In the genomic region with DNA sequence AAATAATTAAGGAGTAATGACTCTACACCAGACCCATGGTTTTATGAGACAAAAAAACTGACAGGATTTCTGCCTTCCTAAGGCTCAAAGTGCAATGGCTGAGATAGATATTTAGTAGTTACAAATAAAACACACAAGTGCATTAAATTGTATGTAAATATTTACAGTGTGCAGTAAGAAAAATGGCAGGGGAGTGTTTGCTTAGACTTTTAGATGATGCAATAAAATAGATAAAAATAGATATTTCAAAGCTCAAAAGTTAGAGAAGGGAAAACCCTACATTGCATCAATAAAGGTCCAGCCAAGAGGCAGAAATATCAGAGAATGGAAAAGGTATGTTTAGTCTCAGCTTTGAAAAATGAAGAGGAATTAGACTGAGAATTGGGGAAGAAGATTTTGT, we compare ENCODE assay signal across 13 cellular contexts.
A peak's percentile ranks its signal among the peaks of the same experiment; 100 is the strongest.
DNase-seq lines count a peak whose midpoint lies in the region; ATAC-seq, FAIRE-seq and TF ChIP-seq lines count a peak whose summit lies in the region.
"Had no signal": no experiment of that assay in that cellular context is flagged by ENCODE, and none has a peak within 500 bp of the region (broad histone marks: within the 10 kb centered on the region; RNA-seq: fewer than 3 reads in every experiment).

No MANE protein-coding gene starts in this region.

- H3K23ac ChIP-seq in H1 (ENCODE audit: insufficient read length): no peak overlapping the region

- H3K27me3 Mint-ChIP-seq in activated naive CD4-positive, alpha-beta T cell treated with anti-CD3 and anti-CD28 coated beads, Interleukin-2, amount 10 ng/mL, durations not matched to agents 7 days and 5 days: no peaks in the 10 kb centered on the region
- no peaks in the 10 kb centered on the region for H3K27me3 Mint-ChIP-seq in T-cell
- H3K27me3 Mint-ChIP-seq: activated CD4-positive, alpha-beta memory T cell treated with anti-CD3 and anti-CD28 coated beads, Interleukin-2, amount 10 ng/mL, durations not matched to agents 7 days and 5 days; stimulated activated naive B cell treated with anti-CD40 and anti-IgM and Interleukin-4, amounts not matched to agents 10 μg/mL and 1 μg/mL and 100 μg/mL, for 72 hours had no signal

- H3K18ac ChIP-seq in H1 (ENCODE audit: extremely low read depth, low read length): peak overlapping the region; percentile 75; the same call in 1 of the 2 replicates

- no peak overlapping the region for H4K8ac ChIP-seq in H1 (ENCODE audit: extremely low read depth, insufficient read depth, low read length)

- no peaks in the 10 kb centered on the region for H3K79me1 ChIP-seq in H1 (ENCODE audit: low read depth, low read length)

- no peaks in the 10 kb centered on the region for H3K23me2 ChIP-seq in H1 (ENCODE audit: low read depth, low read length)

- H3K4me2 ChIP-seq in H1 (ENCODE audit: insufficient read depth in 1 of 2, low read depth in 2 of 2, low read length in 2 of 2): no peak overlapping the region

- H3K56ac ChIP-seq in H1 (replicated peaks; ENCODE audit: insufficient read length, low read depth, low read length): no peak overlapping the region

- no peak overlapping the region for H2BK15ac ChIP-seq in H1 (ENCODE audit: low read length)

- CTCF ChIA-PET in activated naive CD4-positive, alpha-beta T cell treated with anti-CD3 and anti-CD28 coated beads, Interleukin-2, amount 10 ng/mL, durations not matched to agents 7 days and 5 days (lab: Charles Lee): interaction anchor here (1.0 to 2.2 kb wide), 4 partner anchors 9 to 222 kb away, joined by 3 to 8 read pairs (median 5); no protein-coding TSS in a partner anchor
- CTCF ChIA-PET in T-cell (lab: Charles Lee): no interaction called here
- CTCF ChIA-PET in H1 (lab: Charles Lee; ENCODE audit: partially characterized antibody): interaction anchor here (1.1 to 1.8 kb wide), 2 partner anchors 15 to 18 kb away, joined by 3 to 5 read pairs; no protein-coding TSS in a partner anchor

- no peak for TF ChIP-seq POLR2A in H1 (IDR thresholded peaks at IDR 0.05; ENCODE audit: control extremely low read depth in 1 of 2, low read depth in 2 of 2, low read length in 2 of 2)
- no peak for TF ChIP-seq POLR2A in transverse colon (IDR thresholded peaks at IDR 0.05)

- peaks cover 24% of the 10 kb centered on the region for H3K4me1 Mint-ChIP-seq in activated naive CD4-positive, alpha-beta T cell treated with anti-CD3 and anti-CD28 coated beads, Interleukin-2, amount 10 ng/mL, durations not matched to agents 7 days and 5 days
- H3K4me1 Mint-ChIP-seq in T-cell: peaks cover 24 to 32% (median 29%) of the 10 kb centered on the region in 3 donors

- peak overlapping the region; percentile 29 for H3K27ac Mint-ChIP-seq in activated naive CD4-positive, alpha-beta T cell treated with anti-CD3 and anti-CD28 coated beads, Interleukin-2, amount 10 ng/mL, durations not matched to agents 7 days and 5 days
- peak overlapping the region in 1 of 2 donors; percentile 72 for H3K27ac Mint-ChIP-seq in activated naive CD4-positive, alpha-beta T cell treated with anti-CD3 and anti-CD28 coated beads, Interleukin-2, amount 50 U/mL, for 72 hours
- peak overlapping the region; percentile 84 to 89 for H3K27ac Mint-ChIP-seq in T-cell
- H3K27ac Mint-ChIP-seq: HFFc6 had no signal

- intact Hi-C loops in transverse colon (cut with DNase I; ENCODE audit: low total_unique reads): loop anchor here (10.0 kb wide), 1 partner anchor 286 kb away; a partner anchor contains a TSS

- H3K9ac ChIP-seq in H1 (replicated peaks in 1 of 4; ENCODE audit: extremely low read depth in 1 of 4, low read depth in 3 of 4, low read length in 3 of 4): no peak overlapping the region

- H3K27me3 ChIP-seq in H1 (replicated peaks in 1 of 4; ENCODE audit: control insufficient read depth in 3 of 4, extremely low read depth in 1 of 4, insufficient read depth in 3 of 4, low read length in 3 of 4) (no peaks in the 10 kb centered on the region), transverse colon (no peaks in the 10 kb centered on the region)

- H2BK5ac ChIP-seq in H1 (ENCODE audit: low read depth, low read length): no peak overlapping the region; the same call in 1 of the 2 replicates

- no peaks in the 10 kb centered on the region for H3K9me3 ChIP-seq in H1 (ENCODE audit: insufficient read depth in 2 of 2, low read depth in 1 of 2, low read length in 1 of 2)
- H3K9me3 ChIP-seq in transverse colon: no peaks in the 10 kb centered on the region

- no peak overlapping the region for H2BK12ac ChIP-seq in H1 (ENCODE audit: low read depth, low read length)

- H3K4me3 ChIP-seq in H1 (ENCODE audit: extremely low read depth in 1 of 4, insufficient read depth in 2 of 4, low read depth in 3 of 4, low read length in 4 of 4) (no peak overlapping the region), transverse colon (no peak overlapping the region)

- no peak overlapping the region for H2AK5ac ChIP-seq in H1 (ENCODE audit: low read depth, low read length)

- H4K20me1 ChIP-seq in H1 (replicated peaks in 1 of 2; ENCODE audit: control insufficient read depth in 1 of 2, insufficient read depth in 2 of 2, low read length in 2 of 2): no peaks in the 10 kb centered on the region

- in situ Hi-C loops in transverse colon (cut with MboI; ENCODE audit: low pct_ligation_motif_present in 1 of 4, low pct_unique_long_range_greater_than_20kb in 1 of 4, low sequenced_read_pairs in 3 of 4): loop anchor here in 1 of 4 donors (25.0 kb wide), 1 partner anchor 283 kb away; a partner anchor contains a TSS

- H4K91ac ChIP-seq in H1 (replicated peaks; ENCODE audit: insufficient read length, low read length): no peak overlapping the region

- peak overlapping the region; percentile 3 for H2BK120ac ChIP-seq in H1 (replicated peaks; ENCODE audit: low read depth, low read length)

- peaks cover 4% of the 10 kb centered on the region for H3K9me3 Mint-ChIP-seq in activated naive CD4-positive, alpha-beta T cell treated with anti-CD3 and anti-CD28 coated beads, Interleukin-2, amount 10 ng/mL, durations not matched to agents 7 days and 5 days
- peaks cover 6 to 8% of the 10 kb centered on the region in 2 donors for H3K9me3 Mint-ChIP-seq in activated naive CD4-positive, alpha-beta T cell treated with anti-CD3 and anti-CD28 coated beads, Interleukin-2, amount 50 U/mL, for 72 hours
- no peaks in the 10 kb centered on the region for H3K9me3 Mint-ChIP-seq in T-cell
- H3K9me3 Mint-ChIP-seq: HFFc6 had no signal

- POLR2A ChIA-PET in T-cell (lab: Charles Lee): no interaction called here
- POLR2A ChIA-PET in H1 (lab: Charles Lee; ENCODE audit: partially characterized antibody): no interaction called here

- H2BK20ac ChIP-seq in H1 (ENCODE audit: low read length): no peak overlapping the region

- H3K4me3 Mint-ChIP-seq in activated naive CD4-positive, alpha-beta T cell treated with anti-CD3 and anti-CD28 coated beads, Interleukin-2, amount 10 ng/mL, durations not matched to agents 7 days and 5 days: no peak overlapping the region
- H3K4me3 Mint-ChIP-seq in T-cell: peak overlapping the region in 1 of 3 donors; percentile 62
- H3K4me3 Mint-ChIP-seq: brain, HFFc6 had no signal

- H3K4me1 ChIP-seq in H1 (replicated peaks in 1 of 4; ENCODE audit: control insufficient read depth in 3 of 4, insufficient read depth in 4 of 4, low read length in 3 of 4) (peaks cover 0 to 23% (median 16%) of the 10 kb centered on the region in 4 experiments; a peak in 5 of 7 replicates), transverse colon (peaks cover 0 to 20% (median 14%) of the 10 kb centered on the region in 4 donors)

- H2AFZ ChIP-seq in H1 (ENCODE audit: low read length): no peak overlapping the region

- no peak for FAIRE-seq in H1 (lab: Jason Lieb, UNC)

- no peak overlapping the region for H3K14ac ChIP-seq in H1 (ENCODE audit: insufficient read length)

- no peaks in the 10 kb centered on the region for H3K79me2 ChIP-seq in H1 (ENCODE audit: control insufficient read depth in 1 of 2, insufficient read depth in 2 of 2, low read length in 2 of 2)

- no peak overlapping the region for H3K4ac ChIP-seq in H1 (replicated peaks; ENCODE audit: insufficient read length, low read depth, low read length)

- no peak for ATAC-seq in activated naive CD4-positive, alpha-beta T cell treated with anti-CD3 and anti-CD28 coated beads, Interleukin-2, amount 50 U/mL, for 72 hours
- ATAC-seq in T-cell (replicated peaks in 1 of 4): no peak
- no peak for ATAC-seq in HG02870 (IDR thresholded peaks at IDR 0.05; ENCODE audit: unreplicated experiment)
- no peak for ATAC-seq in HG02571 (IDR thresholded peaks at IDR 0.05; ENCODE audit: unreplicated experiment)

- H3K36me3 Mint-ChIP-seq in activated naive CD4-positive, alpha-beta T cell treated with anti-CD3 and anti-CD28 coated beads, Interleukin-2, amount 10 ng/mL, durations not matched to agents 7 days and 5 days: peaks cover 10% of the 10 kb centered on the region
- peaks cover 4 to 15% of the 10 kb centered on the region in 2 donors for H3K36me3 Mint-ChIP-seq in activated naive CD4-positive, alpha-beta T cell treated with anti-CD3 and anti-CD28 coated beads, Interleukin-2, amount 50 U/mL, for 72 hours
- H3K36me3 Mint-ChIP-seq in T-cell: no peaks in the 10 kb centered on the region
- H3K36me3 Mint-ChIP-seq: brain had no signal

- TF ChIP-seq CTCF in H1 (IDR thresholded peaks at IDR 0.05; ENCODE audit: control extremely low read depth in 1 of 3, insufficient read depth in 1 of 3, low read depth in 1 of 3, low read length in 3 of 3) (no peak), transverse colon (IDR thresholded peaks at IDR 0.05) (no peak)

- H3K27ac ChIP-seq in H1 (ENCODE audit: low read depth, low read length): no peak overlapping the region
- peak overlapping the region in 3 of 4 donors; percentile 40 to 63 (median 46) for H3K27ac ChIP-seq in transverse colon

- no peak for TF ChIP-seq EP300 in H1 (IDR thresholded peaks at IDR 0.05; ENCODE audit: borderline replicate concordance in 1 of 2, low read depth in 2 of 2, low read length in 2 of 2)
- TF ChIP-seq EP300 in transverse colon (IDR thresholded peaks at IDR 0.05; ENCODE audit: low read depth): no peak

- DNase-seq in activated naive CD4-positive, alpha-beta T cell treated with anti-CD3 and anti-CD28 coated beads, Interleukin-2, amount 10 ng/mL, durations not matched to agents 7 days and 5 days: no peak
- no peak for DNase-seq in activated naive CD4-positive, alpha-beta T cell treated with anti-CD3 and anti-CD28 coated beads, Interleukin-2, amount 50 U/mL, for 72 hours (ENCODE audit: low spot score in 2 of 2)
- DNase-seq in T-cell (no peak), H1 (ENCODE audit: low read depth in 1 of 2, low spot score in 2 of 2) (no peak), transverse colon (no peak), SHP77 treated with DMSO at 0.1 percent for 48 hours (lab: John Stamatoyannopoulos, UW) (no peak)
- DNase-seq: activated CD4-positive, alpha-beta memory T cell treated with anti-CD3 and anti-CD28 coated beads, Interleukin-2, amount 10 ng/mL, durations not matched to agents 7 days and 5 days; HFFc6; NCI-H2227 treated with DMSO at 0.1 percent for 48 hours; stimulated activated naive B cell treated with anti-CD40 and anti-IgM and Interleukin-4, amounts not matched to agents 10 μg/mL and 1 μg/mL and 100 μg/mL, for 72 hours had no signal

- H4K5ac ChIP-seq in H1 (ENCODE audit: insufficient read length, low read depth, low read length): no peak overlapping the region

- H3K36me3 ChIP-seq in H1 (ENCODE audit: control insufficient read depth in 2 of 4, insufficient read depth in 4 of 4, low read length in 3 of 4) (no peaks in the 10 kb centered on the region), transverse colon (no peaks in the 10 kb centered on the region)

- no peak for TF ChIP-seq RAD21 in H1 (IDR thresholded peaks at IDR 0.05 in 1 of 2, conservative IDR thresholded peaks at IDR 0.05 in 1 of 2; ENCODE audit: low read depth in 2 of 2, low read length in 2 of 2)

Comparison
In these comparisons a context has a peak if more than half of its experiments do, and no peak if none do; other contexts are left out.
1. CTCF ChIA-PET loops: an anchor here in activated naive CD4-positive, alpha-beta T cell treated with anti-CD3 and anti-CD28 coated beads, Interleukin-2, amount 10 ng/mL, durations not matched to agents 7 days and 5 days (1.0 to 2.2 kb wide) and H1 (1.1 to 1.8 kb wide); none called in T-cell.